38 cellular contexts compared by ENCODE assay signal in the genomic region with DNA sequence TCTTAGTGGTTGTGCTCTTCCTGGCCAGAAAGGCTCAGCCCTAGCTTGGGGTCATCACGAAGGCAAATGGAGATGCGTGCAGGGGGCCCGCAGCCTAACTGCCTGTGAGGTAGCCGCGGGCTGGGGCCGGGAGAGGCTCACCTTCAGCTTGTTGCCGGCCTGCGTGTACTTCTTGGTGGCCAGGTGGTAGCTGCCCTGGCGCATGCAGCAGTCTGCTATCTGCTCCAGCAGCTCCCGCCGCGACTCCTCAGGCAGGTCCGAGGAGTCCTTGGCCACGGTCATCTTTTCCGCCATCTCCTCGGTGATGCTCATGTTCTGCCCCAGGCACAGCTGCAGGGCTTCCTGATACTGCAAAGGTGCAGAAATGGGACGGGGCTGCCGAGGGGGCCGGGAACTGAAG. TPM values are rescaled to one million over a fixed set of nuclear protein-coding genes. Genes with fewer than 3 reads are reported as not detected.
"Had no signal": no experiment of that assay in that cellular context is flagged by ENCODE, and none has a peak within 500 bp of the region (broad histone marks: within the 10 kb centered on the region; RNA-seq: fewer than 3 reads in every experiment).

No MANE protein-coding gene starts in this region.

- H3K9ac ChIP-seq: KMS-11 had no signal

- H3K27me3 ChIP-seq: MG63 had no signal

- H3K36me3 ChIP-seq: MG63 had no signal

- H3K4me3 ChIP-seq: MG63 had no signal

- H3K27ac ChIP-seq: KMS-11 had no signal

- H3K4me2 ChIP-seq: KMS-11 had no signal

- H3K9me3 ChIP-seq: MG63 had no signal

- DNase-seq: Karpas-422, Kasumi-1, MG63, MM.1S, MV-4-11, NCI-H1048, NCI-H1092, NCI-H1092 treated with DMSO at 0.1 percent for 48 hours, NCI-H1105, NCI-H1105 treated with DMSO at 0.1 percent for 48 hours, NCI-H1417, NCI-H1417 treated with DMSO at 0.1 percent for 48 hours, NCI-H1436, NCI-H1436 treated with DMSO at 0.1 percent for 48 hours, NCI-H146, NCI-H1694, NCI-H1694 treated with DMSO at 0.1 percent for 48 hours, NCI-H187, NCI-H187 treated with DMSO at 0.1 percent for 48 hours, NCI-H1930, NCI-H2029, NCI-H2029 treated with DMSO at 0.1 percent for 48 hours, NCI-H2081, NCI-H2081 treated with DMSO at 0.1 percent for 48 hours, NCI-H2107, NCI-H2171, NCI-H2171 treated with DMSO at 0.1 percent for 48 hours, NCI-H2227 treated with DMSO at 0.1 percent for 48 hours, NCI-H226, NCI-H345, NCI-H446, NCI-H446 treated with DMSO at 0.1 percent for 48 hours, NCI-H510A had no signal

RNA-seq across cellular contexts. Expression of gene TMEM204, which starts 13.0 kb away (rescaled TPM):
- total RNA-seq: LHCN-M2, M059J, MCF 10A, NCI-H460 had no signal

RNA-seq across cellular contexts. Expression of gene PTX4, which starts 31.7 kb away (rescaled TPM):
- total RNA-seq: LHCN-M2, M059J, MCF 10A had no signal
